Comparison of ENCODE assay signal across 1 cellular context in the genomic region with DNA sequence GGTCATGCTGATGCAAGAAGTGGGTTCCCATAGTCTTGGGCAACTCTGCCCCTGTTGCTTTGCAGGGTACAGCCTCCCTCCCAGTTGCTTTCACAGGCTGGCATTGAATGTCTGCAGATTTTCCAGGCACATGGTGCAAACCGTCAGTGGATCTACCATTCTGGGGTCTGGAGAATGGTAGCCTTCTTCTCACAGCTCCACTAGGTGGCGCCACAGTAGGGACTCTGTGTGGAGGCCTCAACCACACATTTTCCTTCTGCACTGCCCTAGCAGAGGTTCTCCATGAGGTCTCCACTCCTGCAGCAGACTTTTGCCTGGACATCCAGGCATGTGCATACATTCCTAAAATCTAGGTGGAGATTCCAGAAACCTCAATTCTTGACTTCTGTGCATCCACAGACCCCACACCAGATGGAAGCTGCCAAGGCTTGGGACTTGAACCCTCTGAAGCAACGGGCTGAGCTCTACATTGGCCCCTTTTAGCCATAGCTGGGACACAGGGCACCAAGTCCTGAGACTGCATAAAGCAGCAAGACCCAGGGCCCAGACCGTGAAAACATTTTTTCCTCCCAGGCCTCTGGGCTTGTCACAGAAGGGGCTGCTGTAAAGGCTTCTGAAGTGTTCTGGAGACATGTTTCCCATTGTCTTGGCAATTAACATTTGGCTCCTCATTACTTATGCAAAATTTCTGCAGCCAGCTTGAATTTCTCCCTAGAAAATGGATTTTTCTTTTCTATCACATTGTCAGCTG.
TF ChIP-seq lines count a peak whose summit lies in the region.

No MANE protein-coding gene starts in this region.

TF ChIP-seq in H1, 55 proteins besides CTCF, POLR2A, EP300 and RAD21 (continued from another document):
- no peak for TF ChIP-seq SAP30 (IDR thresholded peaks at IDR 0.05; ENCODE audit: insufficient read depth, insufficient replicate concordance, low read length)
- TF ChIP-seq SP4 (IDR thresholded peaks at IDR 0.05; ENCODE audit: low read length): no peak
- no peak for TF ChIP-seq CREB1 (IDR thresholded peaks at IDR 0.05)
- TF ChIP-seq KDM1A (IDR thresholded peaks at IDR 0.05; ENCODE audit: borderline replicate concordance, low read length): no peak
- no peak for TF ChIP-seq ASH2L (IDR thresholded peaks at IDR 0.05; ENCODE audit: low read length)
- TF ChIP-seq SIN3A (conservative IDR thresholded peaks at IDR 0.05 in 1 of 2, IDR thresholded peaks at IDR 0.05 in 1 of 2; ENCODE audit: low read depth in 1 of 2, low read length in 2 of 2): no peak
- TF ChIP-seq RFX5 (IDR thresholded peaks at IDR 0.05; ENCODE audit: borderline replicate concordance, low read depth, low read length): no peak
- TF ChIP-seq KDM4A (IDR thresholded peaks at IDR 0.05; ENCODE audit: low read depth, low read length, severe bottlenecking): no peak
- TF ChIP-seq, protein P1, sequence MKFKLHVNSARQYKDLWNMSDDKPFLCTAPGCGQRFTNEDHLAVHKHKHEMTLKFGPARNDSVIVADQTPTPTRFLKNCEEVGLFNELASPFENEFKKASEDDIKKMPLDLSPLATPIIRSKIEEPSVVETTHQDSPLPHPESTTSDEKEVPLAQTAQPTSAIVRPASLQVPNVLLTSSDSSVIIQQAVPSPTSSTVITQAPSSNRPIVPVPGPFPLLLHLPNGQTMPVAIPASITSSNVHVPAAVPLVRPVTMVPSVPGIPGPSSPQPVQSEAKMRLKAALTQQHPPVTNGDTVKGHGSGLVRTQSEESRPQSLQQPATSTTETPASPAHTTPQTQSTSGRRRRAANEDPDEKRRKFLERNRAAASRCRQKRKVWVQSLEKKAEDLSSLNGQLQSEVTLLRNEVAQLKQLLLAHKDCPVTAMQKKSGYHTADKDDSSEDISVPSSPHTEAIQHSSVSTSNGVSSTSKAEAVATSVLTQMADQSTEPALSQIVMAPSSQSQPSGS (IDR thresholded peaks at IDR 0.05; ENCODE audit: low read length): no peak
- TF ChIP-seq, protein P2, sequence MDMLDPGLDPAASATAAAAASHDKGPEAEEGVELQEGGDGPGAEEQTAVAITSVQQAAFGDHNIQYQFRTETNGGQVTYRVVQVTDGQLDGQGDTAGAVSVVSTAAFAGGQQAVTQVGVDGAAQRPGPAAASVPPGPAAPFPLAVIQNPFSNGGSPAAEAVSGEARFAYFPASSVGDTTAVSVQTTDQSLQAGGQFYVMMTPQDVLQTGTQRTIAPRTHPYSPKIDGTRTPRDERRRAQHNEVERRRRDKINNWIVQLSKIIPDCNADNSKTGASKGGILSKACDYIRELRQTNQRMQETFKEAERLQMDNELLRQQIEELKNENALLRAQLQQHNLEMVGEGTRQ (IDR thresholded peaks at IDR 0.05; ENCODE audit: low read length): no peak
- TF ChIP-seq SRF (IDR thresholded peaks at IDR 0.05; ENCODE audit: low read depth, low read length): no peak
